In genomic region chr5:34606101-34606500, GRCh38 we compare ENCODE assay signal across 13 cellular contexts. TPM values are rescaled to one million over a fixed set of nuclear protein-coding genes. Genes with fewer than 3 reads are reported as not detected.
DNase-seq lines count a peak whose midpoint lies in the region; ATAC-seq, FAIRE-seq and TF ChIP-seq lines count a peak whose summit lies in the region.
"Had no signal": no experiment of that assay in that cellular context is flagged by ENCODE, and none has a peak within 500 bp of the region (broad histone marks: within the 10 kb centered on the region; RNA-seq: fewer than 3 reads in every experiment).

No MANE protein-coding gene starts in this region.

- TF ChIP-seq RAD21 in K562 (CRISPR knock-in tag; conservative IDR thresholded peaks at IDR 0.05 in 1 of 2, IDR thresholded peaks at IDR 0.05 in 1 of 2), result no peak

- ATAC-seq in K562, result no peak
- ATAC-seq in natural killer cell, result no peak
- ATAC-seq: GM12878 had no signal

- DNase-seq in NCI-H1436 treated with DMSO at 0.1 percent for 48 hours (lab: John Stamatoyannopoulos, UW), result peak; percentile 12
- no peak for DNase-seq in K562 (ENCODE audit: extremely low read depth in 1 of 4, low spot score in 3 of 4)
- no peak for DNase-seq in trophoblast cell
- no peak for DNase-seq in natural killer cell
- DNase-seq in left ventricle myocardium inferior, result no peak
- no peak for DNase-seq in type B pancreatic cell (ENCODE audit: extremely low spot score, unreplicated experiment)
- DNase-seq: ACHN; CD4-positive, CD25-positive, alpha-beta regulatory T cell; H7 had no signal

- H3K36me3 Mint-ChIP-seq in natural killer cell, result no peaks in the 10 kb centered on the region
- H3K36me3 Mint-ChIP-seq in type B pancreatic cell, result no peaks in the 10 kb centered on the region
- H3K36me3 Mint-ChIP-seq: CD4-positive, CD25-positive, alpha-beta regulatory T cell had no signal

- H2BK5ac ChIP-seq in trophoblast cell (ENCODE audit: low read depth, low read length, poor library complexity), result no peak overlapping the region

- H3K27ac Mint-ChIP-seq in natural killer cell (no peak overlapping the region), type B pancreatic cell (no peak overlapping the region)
- H3K27ac Mint-ChIP-seq: CD4-positive, CD25-positive, alpha-beta regulatory T cell had no signal

- H3K9ac ChIP-seq in K562 (ENCODE audit: insufficient read depth in 1 of 2, low read depth in 2 of 2, low read length in 2 of 2) (no peak overlapping the region), trophoblast cell (ENCODE audit: low read length) (peak overlapping the region; percentile 56)
- H3K9ac ChIP-seq: BLaER1 treated with 17β-estradiol and CSF1 and Interleukin-3, amounts not matched to agents 10 nM and 100 nM had no signal

- H3K9me3 ChIP-seq in HEK293 (ENCODE audit: control insufficient read depth, insufficient read depth, low read depth, low read length) (no peaks in the 10 kb centered on the region), K562 (replicated peaks; ENCODE audit: control insufficient read depth, insufficient read depth, low read depth, low read length) (no peaks in the 10 kb centered on the region), trophoblast cell (ENCODE audit: insufficient read depth, low read depth, low read length) (no peaks in the 10 kb centered on the region), left ventricle myocardium inferior (replicated peaks) (no peaks in the 10 kb centered on the region)
- H3K9me3 ChIP-seq: BLaER1 treated with 17β-estradiol and CSF1 and Interleukin-3, amounts not matched to agents 10 nM and 100 nM had no signal

- H3K79me1 ChIP-seq in trophoblast cell (ENCODE audit: low read length), result no peaks in the 10 kb centered on the region

- 8% methylated on average over 4 of the region's 4 CpGs for WGBS in K562 (ENCODE audit: insufficient coverage, low coverage, missing lambda C conversion rate)
- no CpG with 5 or more reads among the region's 4 CpGs for WGBS in trophoblast cell (ENCODE audit: extremely low coverage, insufficient coverage, insufficient read length)

- no peak overlapping the region for H3K23ac ChIP-seq in trophoblast cell (ENCODE audit: low read length)

- no peak for TF ChIP-seq EP300 in K562 (IDR thresholded peaks at IDR 0.05; ENCODE audit: low read length)

- H2AFZ ChIP-seq in K562 (ENCODE audit: low read depth, low read length) (peak overlapping the region; percentile 81), trophoblast cell (ENCODE audit: insufficient read depth, low read length, poor library complexity) (no peak overlapping the region)

- H3K4me3 ChIP-seq in HEK293 (ENCODE audit: low read depth, low read length), result no peak overlapping the region
- no peak overlapping the region for H3K4me3 ChIP-seq in K562
- no peak overlapping the region for H3K4me3 ChIP-seq in trophoblast cell (ENCODE audit: low read depth, low read length)
- H3K4me3 ChIP-seq in left ventricle myocardium inferior, result no peak overlapping the region
- H3K4me3 ChIP-seq: BLaER1 treated with 17β-estradiol and CSF1 and Interleukin-3, amounts not matched to agents 10 nM and 100 nM; GM12878 had no signal

- in situ Hi-C loops in K562 (cut with MboI), result no loop called here

- H3K4me1 Mint-ChIP-seq in natural killer cell (peaks cover 0 to 8% of the 10 kb centered on the region in 2 donors), type B pancreatic cell (ENCODE audit: unreplicated experiment) (peaks cover 19% of the 10 kb centered on the region)

- no TSS peak for BruUV-seq in K562 (replicated peaks; lab: Mats Ljungman, UMichigan)

- H3K79me2 ChIP-seq in K562 (ENCODE audit: control insufficient read depth, insufficient read depth, low read length), result no peaks in the 10 kb centered on the region
- H3K79me2 ChIP-seq in trophoblast cell (ENCODE audit: control insufficient read depth, insufficient read depth, low read length, poor library complexity), result no peaks in the 10 kb centered on the region

- no peak overlapping the region for H2BK120ac ChIP-seq in trophoblast cell (ENCODE audit: insufficient read depth, low read length, poor library complexity)

- H3K9me1 ChIP-seq in K562 (ENCODE audit: control insufficient read depth, insufficient read depth, low read length), result no peaks in the 10 kb centered on the region

- CTCF ChIA-PET in HEK293 (lab: Yijun Ruan, JAX) (no interaction called here), K562 (lab: Yijun Ruan, JAX; ENCODE audit: low intra/inter-chr PET ratio) (no interaction called here)

- no peak overlapping the region for H3K27ac ChIP-seq in HEK293 (ENCODE audit: extremely low read depth, low read depth, low read length)
- no peak overlapping the region for H3K27ac ChIP-seq in K562 (ENCODE audit: extremely low read depth, low read depth, low read length)
- no peak overlapping the region for H3K27ac ChIP-seq in trophoblast cell (ENCODE audit: low read depth, low read length)
- H3K27ac ChIP-seq in left ventricle myocardium inferior (replicated peaks), result no peak overlapping the region
- H3K27ac ChIP-seq: BLaER1 treated with 17β-estradiol and CSF1 and Interleukin-3, amounts not matched to agents 10 nM and 100 nM had no signal

- intact Hi-C loops in K562 (cut with micrococcal nuclease) (no loop called here), natural killer cell (cut with micrococcal nuclease) (no loop called here), left ventricle myocardium inferior (cut with micrococcal nuclease) (no loop called here)

- no peak overlapping the region for H4K8ac ChIP-seq in trophoblast cell (ENCODE audit: low read depth, low read length)

- no peaks in the 10 kb centered on the region for H3K36me3 ChIP-seq in HEK293 (ENCODE audit: control insufficient read depth in 2 of 2, insufficient read depth in 1 of 2, low read length in 2 of 2)
- H3K36me3 ChIP-seq in K562 (ENCODE audit: control insufficient read depth, insufficient read depth, low read length), result no peaks in the 10 kb centered on the region
- no peaks in the 10 kb centered on the region for H3K36me3 ChIP-seq in trophoblast cell (ENCODE audit: control insufficient read depth in 1 of 2, insufficient read depth in 2 of 2, low read length in 2 of 2)
- H3K36me3 ChIP-seq in left ventricle myocardium inferior, result no peaks in the 10 kb centered on the region
- H3K36me3 ChIP-seq: BLaER1 treated with 17β-estradiol and CSF1 and Interleukin-3, amounts not matched to agents 10 nM and 100 nM had no signal

- H3K9me3 Mint-ChIP-seq in natural killer cell (no peaks in the 10 kb centered on the region), type B pancreatic cell (no peaks in the 10 kb centered on the region)
- H3K9me3 Mint-ChIP-seq: CD4-positive, CD25-positive, alpha-beta regulatory T cell had no signal

- H3K18ac ChIP-seq in trophoblast cell (ENCODE audit: low read length), result no peak overlapping the region

- H3K4me1 ChIP-seq in HEK293 (ENCODE audit: control insufficient read depth, insufficient read depth, low read length) (peaks cover 21% of the 10 kb centered on the region), K562 (replicated peaks in 1 of 2; ENCODE audit: control insufficient read depth in 2 of 2, insufficient read depth in 2 of 2, low read length in 2 of 2) (peaks cover 0 to 11% of the 10 kb centered on the region in 2 experiments; a peak in 3 of 5 replicates), trophoblast cell (ENCODE audit: control insufficient read depth in 1 of 2, insufficient read depth in 2 of 2, low read length in 2 of 2) (no peaks in the 10 kb centered on the region), left ventricle myocardium inferior (peaks cover 13% of the 10 kb centered on the region)

- no peak for TF ChIP-seq POLR2A in K562 (conservative IDR thresholded peaks at IDR 0.05)

- no peak overlapping the region for H2AK5ac ChIP-seq in trophoblast cell (ENCODE audit: low read length)

- H3K4me3 Mint-ChIP-seq in natural killer cell (no peak overlapping the region), type B pancreatic cell (no peak overlapping the region)
- H3K4me3 Mint-ChIP-seq: CD4-positive, CD25-positive, alpha-beta regulatory T cell had no signal

- H4K12ac ChIP-seq in trophoblast cell (ENCODE audit: low read depth, low read length), result no peak overlapping the region

- no peak overlapping the region for H2BK12ac ChIP-seq in trophoblast cell (ENCODE audit: low read length)

- H3K27me3 Mint-ChIP-seq in natural killer cell (ENCODE audit: low read depth in 2 of 2), result no peaks in the 10 kb centered on the region
- no peaks in the 10 kb centered on the region for H3K27me3 Mint-ChIP-seq in type B pancreatic cell
- H3K27me3 Mint-ChIP-seq: CD4-positive, CD25-positive, alpha-beta regulatory T cell had no signal

- H3K4ac ChIP-seq in trophoblast cell (ENCODE audit: low read depth, low read length), result no peak overlapping the region

- no peaks in the 10 kb centered on the region for H4K20me1 ChIP-seq in K562 (replicated peaks; ENCODE audit: control insufficient read depth, insufficient read depth, low read length)
- H4K20me1 ChIP-seq: BLaER1 treated with 17β-estradiol and CSF1 and Interleukin-3, amounts not matched to agents 10 nM and 100 nM had no signal

- H3K27me3 ChIP-seq in K562 (ENCODE audit: control insufficient read depth in 2 of 2, insufficient read depth in 2 of 2, low read length in 2 of 2) (peaks cover 0 to 3% of the 10 kb centered on the region in 2 experiments; a peak in 1 of 5 replicates), trophoblast cell (ENCODE audit: insufficient read depth, low read length) (no peaks in the 10 kb centered on the region), left ventricle myocardium inferior (ENCODE audit: low read depth) (no peaks in the 10 kb centered on the region)
- H3K27me3 ChIP-seq: BLaER1 treated with 17β-estradiol and CSF1 and Interleukin-3, amounts not matched to agents 10 nM and 100 nM had no signal

- FAIRE-seq in K562 (lab: Jason Lieb, UNC), result no peak
- FAIRE-seq: GM12878, GM18507 had no signal

- H3K4me2 ChIP-seq in K562 (ENCODE audit: insufficient read depth, low read length) (no peak overlapping the region), trophoblast cell (ENCODE audit: low read length) (no peak overlapping the region)
- H3K4me2 ChIP-seq: BLaER1 treated with 17β-estradiol and CSF1 and Interleukin-3, amounts not matched to agents 10 nM and 100 nM had no signal

- H3K14ac ChIP-seq in trophoblast cell (ENCODE audit: low read length), result no peak overlapping the region

- POLR2A ChIA-PET in HEK293 (lab: Yijun Ruan, JAX), result no interaction called here
- POLR2A ChIA-PET in K562 (lab: Yijun Ruan, JAX), result no interaction called here

- no peak overlapping the region for H4K91ac ChIP-seq in trophoblast cell (ENCODE audit: low read depth, low read length)

- TF ChIP-seq CTCF in HEK293 (tag by site-specific recombination; IDR thresholded peaks at IDR 0.05) (no peak), K562 (IDR thresholded peaks at IDR 0.05 in 2 of 3, conservative IDR thresholded peaks at IDR 0.05 in 1 of 3; ENCODE audit: insufficient read depth in 2 of 3, low read depth in 1 of 3, low read length in 3 of 3) (no peak), natural killer cell (IDR thresholded peaks at IDR 0.05) (no peak), left ventricle myocardium inferior (IDR thresholded peaks at IDR 0.05; ENCODE audit: borderline replicate concordance) (no peak), type B pancreatic cell (conservative IDR thresholded peaks at IDR 0.05) (no peak)

RNA-seq across cellular contexts. Expression of gene RAI14, which starts 50.0 kb away (rescaled TPM):
- total RNA-seq in K562 (2011; cell fraction: chromatin; rRNA removed; ENCODE audit: low replicate concordance), result 38.2 and 39.6 TPM in 2 replicates
- 12.7 and 17.1 TPM in 2 replicates for total RNA-seq in K562 (2011; cell fraction: nucleolus; rRNA removed)
- total RNA-seq in K562 (2011; cell fraction: nucleoplasm; rRNA removed), result 23.8 and 35.0 TPM in 2 replicates
- 26.2 and 28.7 TPM in 2 replicates for total RNA-seq in K562 (2014; rRNA removed)
- total RNA-seq in K562 (2014; rRNA removed; fragmentation: Illumina TruSeq; extraction: Trizol), result 36.6 and 41.5 TPM in 2 replicates
- total RNA-seq in K562 (2015; rRNA removed; fragmentation: Illumina TruSeq; extraction: Trizol), result 24.9 and 26.9 TPM in 2 replicates
- 52.4 and 58.6 TPM in 2 replicates for total RNA-seq in K562 (2021)
- 21.1 and 34.8 TPM in 2 replicates for polyA plus RNA-seq in K562 (2011; rRNA removed)
- polyA plus RNA-seq in K562 (2011; cell fraction: cytosol; rRNA removed), result 16.5 and 29.9 TPM in 2 replicates
- polyA plus RNA-seq in K562 (2011; cell fraction: nucleus; rRNA removed), result 10.9 and 24.1 TPM in 2 replicates
- 17.2 and 23.2 TPM in 2 replicates for polyA plus RNA-seq in K562 (2012)
- 44.7 and 45.1 TPM in 2 replicates for polyA plus RNA-seq in K562 (2014; fragmentation: Illumina TruSeq; extraction: Trizol)
- 10 to 100 TPM; 11.3 to 12.6 TPM for polyA plus RNA-seq in K562 (2014; fragmentation: Nextera tagmentation; extraction: Ambion mirVana)
- 25.8 and 82.5 TPM in 2 replicates for polyA plus RNA-seq in K562 (2014; rRNA removed)
- 86.8 and 125 TPM in 2 replicates for polyA minus RNA-seq in K562 (2011; rRNA and poly(A)+ RNA removed)
- polyA minus RNA-seq in K562 (2011; cell fraction: cytosol; rRNA and poly(A)+ RNA removed), result 23.6 and 23.8 TPM in 2 replicates
- polyA minus RNA-seq in K562 (2011; cell fraction: nucleus; rRNA and poly(A)+ RNA removed), result 8.6 and 11.3 TPM in 2 replicates
- polyA plus RNA-seq in trophoblast cell (2013), result 251 and 256 TPM in 2 replicates
- 1 to 10 TPM in 2 of 3 donors, under 1 TPM in 1; 0.40 to 2.9 (median 2.8) TPM for total RNA-seq in natural killer cell
- 6.7 TPM for total RNA-seq in left ventricle myocardium inferior
- total RNA-seq in type B pancreatic cell (ENCODE audit: low replicate concordance), result 83.1 and 102 TPM in 2 replicates
- polyA plus RNA-seq: CD4-positive, CD25-positive, alpha-beta regulatory T cell had no signal
